Comparison of ENCODE assay signal across 8 cellular contexts in genomic region chrX:84501798-84502628, GRCh38. TPM values are rescaled to one million over a fixed set of nuclear protein-coding genes. Genes with fewer than 3 reads are reported as not detected.
DNase-seq lines count a peak whose midpoint lies in the region; ATAC-seq and TF ChIP-seq lines count a peak whose summit lies in the region.

Gene HDX, minus strand, starts transcription at chrX:84502453. Its CDS starts 27,056 bp downstream, at chrX:84475397.

- dilution Hi-C loops in mammary epithelial cell (cut with HindIII; ENCODE audit: low sequenced_read_pairs): no loop called here

- peaks cover 8% of the 10 kb centered on the region for H3K4me1 Mint-ChIP-seq in WTC11

- peak within 1 kb of the TSS; percentile 69 for H3K27ac ChIP-seq in mammary epithelial cell (ENCODE audit: insufficient read depth, low read depth, low read length)

- H3K4me1 ChIP-seq in mammary epithelial cell (ENCODE audit: insufficient read depth, low read length) (no peaks in the 10 kb centered on the region), skeletal muscle satellite cell (ENCODE audit: control insufficient read depth, insufficient read depth, low read length) (no peaks in the 10 kb centered on the region)

- intact Hi-C loops in mammary epithelial cell (cut with micrococcal nuclease): no loop called here

- CTCF ChIA-PET in WTC11 (lab: Charles Lee): no interaction called here
- CTCF ChIA-PET in mammary epithelial cell (lab: Charles Lee; ENCODE audit: low non-redundant PET): no interaction called here

- 25% methylated on average over 17 of the region's 38 CpGs for WGBS in mammary epithelial cell (ENCODE audit: low coverage, missing lambda C conversion rate)

- H3K79me2 ChIP-seq in mammary epithelial cell (ENCODE audit: insufficient read depth, low read length): peaks cover 3% of the 10 kb centered on the region

- H3K9me3 Mint-ChIP-seq in WTC11: no peaks in the 10 kb centered on the region

- no peaks in the 10 kb centered on the region for H4K20me1 ChIP-seq in mammary epithelial cell (ENCODE audit: insufficient read depth, low read length)

- TSS peak; percentile 41 for BruUV-seq in mammary epithelial cell (replicated peaks; lab: Mats Ljungman, UMichigan)

- DNase-seq in GM06990 (ENCODE audit: extremely low read depth, insufficient read length) (peak; percentile 79), NCI-H2029 (lab: John Stamatoyannopoulos, UW) (peak; percentile 67), WTC11 (ENCODE audit: low spot score) (peak; percentile 68), mammary epithelial cell (peak; percentile 80), iPS-NIHi7 (ENCODE audit: extremely low spot score) (peak; percentile 67), GM19240 (ENCODE audit: insufficient read length, low spot score) (no peak)

- ATAC-seq in HG02623 (IDR thresholded peaks at IDR 0.05; ENCODE audit: unreplicated experiment): peak; percentile 89
- peak; percentile 93 for ATAC-seq in WTC11

- peak within 1 kb of the TSS; percentile 96 for H2AFZ ChIP-seq in mammary epithelial cell (ENCODE audit: low read depth, low read length)

- H3K4me3 ChIP-seq in GM06990 (replicated peaks; ENCODE audit: low read depth, low read length): peak within 1 kb of the TSS; percentile 45
- H3K4me3 ChIP-seq in mammary epithelial cell (replicated peaks in 1 of 3; ENCODE audit: insufficient read depth in 1 of 3, low read depth in 2 of 3, low read length in 3 of 3): peak within 1 kb of the TSS; percentile 59 to 65 (median 60)
- H3K4me3 ChIP-seq in skeletal muscle satellite cell (ENCODE audit: low read length): peak within 1 kb of the TSS; percentile 86

- H3K36me3 ChIP-seq in GM06990 (ENCODE audit: control insufficient read depth, insufficient read depth, low read length) (no peaks in the 10 kb centered on the region), mammary epithelial cell (ENCODE audit: insufficient read depth, low read length) (no peaks in the 10 kb centered on the region), skeletal muscle satellite cell (ENCODE audit: insufficient read depth, low read length) (no peaks in the 10 kb centered on the region)

- in situ Hi-C loops in mammary epithelial cell (cut with MboI; ENCODE audit: low sequenced_read_pairs in 2 of 2): no loop called here

- H3K27me3 Mint-ChIP-seq in WTC11 (ENCODE audit: low read depth): no peaks in the 10 kb centered on the region; the same call in 1 of the 2 replicates

- H3K9me3 ChIP-seq in mammary epithelial cell (replicated peaks; ENCODE audit: insufficient read depth, low read length) (no peaks in the 10 kb centered on the region), skeletal muscle satellite cell (replicated peaks; ENCODE audit: low read length) (no peaks in the 10 kb centered on the region)

- H3K27ac Mint-ChIP-seq in WTC11: peak within 1 kb of the TSS; percentile 96

- H3K9ac ChIP-seq in mammary epithelial cell (ENCODE audit: insufficient read depth, low read length) (peak within 1 kb of the TSS; percentile 86), skeletal muscle satellite cell (ENCODE audit: low read depth, low read length) (peak within 1 kb of the TSS; percentile 90)

- POLR2A ChIA-PET in WTC11 (lab: Charles Lee): no interaction called here

- no peaks in the 10 kb centered on the region for H3K27me3 ChIP-seq in GM06990 (replicated peaks; ENCODE audit: control insufficient read depth, insufficient read depth, low read length)
- H3K27me3 ChIP-seq in mammary epithelial cell (ENCODE audit: insufficient read depth, low read length): no peaks in the 10 kb centered on the region
- no peaks in the 10 kb centered on the region for H3K27me3 ChIP-seq in skeletal muscle satellite cell (ENCODE audit: control insufficient read depth, insufficient read depth, low read length)

- TF ChIP-seq CTCF in GM06990 (IDR thresholded peaks at IDR 0.05; ENCODE audit: insufficient read depth, low read length, poor library complexity, severe bottlenecking) (no peak), WTC11 (IDR thresholded peaks at IDR 0.05) (no peak), mammary epithelial cell (conservative IDR thresholded peaks at IDR 0.05 in 1 of 2, IDR thresholded peaks at IDR 0.05 in 1 of 2; ENCODE audit: extremely low read depth in 1 of 2, insufficient read depth in 1 of 2, low read depth in 1 of 2, low read length in 2 of 2) (no peak)

- H3K4me2 ChIP-seq in mammary epithelial cell (ENCODE audit: insufficient read depth, low read depth, low read length) (peak within 1 kb of the TSS; percentile 44), skeletal muscle satellite cell (ENCODE audit: low read length) (peak within 1 kb of the TSS; percentile 82)

- peak within 1 kb of the TSS; percentile 89 for H3K4me3 Mint-ChIP-seq in WTC11

- H3K36me3 Mint-ChIP-seq in WTC11: peaks cover under 1% of the 10 kb centered on the region; the same call in 1 of the 2 replicates

TF ChIP-seq in WTC11, 78 proteins besides CTCF, POLR2A, EP300 and RAD21 (continues in another document):
- TF ChIP-seq ATF3 (CRISPR knock-in tag; conservative IDR thresholded peaks at IDR 0.05): peak; percentile 99
- no peak for TF ChIP-seq ZNF423 (CRISPR knock-in tag; IDR thresholded peaks at IDR 0.05)
- peak; percentile 100 for TF ChIP-seq AFF4 (CRISPR knock-in tag; IDR thresholded peaks at IDR 0.05; ENCODE audit: borderline replicate concordance)
- TF ChIP-seq ZMAT4 (CRISPR knock-in tag; IDR thresholded peaks at IDR 0.05): no peak
- peak; percentile 100 for TF ChIP-seq NR3C1 (CRISPR knock-in tag; conservative IDR thresholded peaks at IDR 0.05; ENCODE audit: low read depth)
- peak; percentile 100 for TF ChIP-seq ATF1 (CRISPR knock-in tag; IDR thresholded peaks at IDR 0.05)
- no peak for TF ChIP-seq HMGA2 (CRISPR knock-in tag; IDR thresholded peaks at IDR 0.05)
- peak; percentile 100 for TF ChIP-seq ZBTB43 (CRISPR knock-in tag; IDR thresholded peaks at IDR 0.05)
- peak; percentile 100 for TF ChIP-seq TCF7 (CRISPR knock-in tag; IDR thresholded peaks at IDR 0.05; ENCODE audit: low read depth)
- peak; percentile 40; the same call in 1 of the 2 replicates for TF ChIP-seq GABPB1 (CRISPR knock-in tag; IDR thresholded peaks at IDR 0.05)
- peak; percentile 100 for TF ChIP-seq ESRRA (CRISPR knock-in tag; IDR thresholded peaks at IDR 0.05; ENCODE audit: borderline replicate concordance)
- no peak for TF ChIP-seq ERG (CRISPR knock-in tag; IDR thresholded peaks at IDR 0.05)
- TF ChIP-seq NFATC4 (CRISPR knock-in tag; IDR thresholded peaks at IDR 0.05): no peak

RNA-seq across cellular contexts. Expression of gene HDX, which starts in this region (rescaled TPM):
- total RNA-seq in WTC11 (2021) (5.4 to 6.3 TPM (median 5.5 TPM) in 3 replicates), mammary epithelial cell (1 to 10 TPM; 3.7 to 6.7 TPM)
- 1.8 TPM for polyA plus RNA-seq in mammary epithelial cell
- polyA minus RNA-seq in mammary epithelial cell: not detected
- total RNA-seq in skeletal muscle satellite cell (2012; rRNA removed): 3.9 and 7.9 TPM in 2 replicates
